ENCODE assay signal across 22 cellular contexts in the genomic region with DNA sequence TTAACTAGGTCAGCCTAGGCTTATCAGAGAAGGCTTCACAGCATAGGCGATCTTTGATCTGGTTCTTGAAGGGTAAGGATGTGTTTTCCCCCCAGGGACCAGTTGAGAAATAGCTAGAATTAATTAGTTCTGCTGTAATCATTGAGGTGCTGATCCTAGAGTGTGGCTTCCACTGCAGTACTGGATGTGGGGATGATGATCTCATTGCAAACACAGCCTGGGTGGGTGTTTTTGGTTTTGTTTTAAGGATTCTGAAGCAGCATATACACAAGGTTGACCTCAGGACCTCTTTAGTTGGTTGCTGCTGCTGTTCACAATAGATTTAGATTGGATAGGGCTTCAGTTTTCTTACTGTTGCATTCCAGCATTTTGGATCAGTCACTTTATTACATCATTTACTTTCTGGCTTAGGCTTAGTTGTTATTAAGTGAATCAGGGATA.
DNase-seq lines count a peak whose midpoint lies in the region; ATAC-seq and TF ChIP-seq lines count a peak whose summit lies in the region.
"Had no signal": no experiment of that assay in that cellular context is flagged by ENCODE, and none has a peak within 500 bp of the region (broad histone marks: within the 10 kb centered on the region; RNA-seq: fewer than 3 reads in every experiment).

No MANE protein-coding gene starts in this region.

- no peak overlapping the region for H3K4ac ChIP-seq in mesenchymal stem cell (ENCODE audit: low read depth in 1 of 2, low read length in 2 of 2)

- peaks cover 14% of the 10 kb centered on the region for H3K79me1 ChIP-seq in mesenchymal stem cell (replicated peaks; ENCODE audit: low read length, poor library complexity, severe bottlenecking)

- TF ChIP-seq CTCF in DND-41 (IDR thresholded peaks at IDR 0.05; ENCODE audit: borderline replicate concordance, extremely low read depth, low read length, poor library complexity, severe bottlenecking) (no peak), HEK293 (tag by site-specific recombination; IDR thresholded peaks at IDR 0.05) (no peak), astrocyte of the cerebellum (IDR thresholded peaks at IDR 0.05; ENCODE audit: low read depth, low read length, missing control alignments) (no peak), glutamatergic neuron (IDR thresholded peaks at IDR 0.05; ENCODE audit: partially characterized antibody, unreplicated experiment) (no peak)

- no peak overlapping the region for H2BK15ac ChIP-seq in mesenchymal stem cell (ENCODE audit: low read depth, poor library complexity, severe bottlenecking)

- no peak overlapping the region for H3K23ac ChIP-seq in mesenchymal stem cell (ENCODE audit: low read length in 2 of 2)

- peaks cover 42% of the 10 kb centered on the region for H3K4me1 Mint-ChIP-seq in glutamatergic neuron (ENCODE audit: low read depth, unreplicated experiment)

- H3K27me3 ChIP-seq in DND-41 (ENCODE audit: insufficient read depth, low read length, poor library complexity) (no peaks in the 10 kb centered on the region), mesenchymal stem cell (ENCODE audit: control insufficient read depth in 1 of 2, insufficient read depth in 1 of 2, low read length in 2 of 2) (no peaks in the 10 kb centered on the region)
- H3K27me3 ChIP-seq: ascending aorta, dorsolateral prefrontal cortex, esophagus muscularis mucosa, sigmoid colon had no signal

- peaks cover 39% of the 10 kb centered on the region for H3K79me2 ChIP-seq in DND-41 (ENCODE audit: insufficient read depth, low read length)

- ATAC-seq in DND-41 (ENCODE audit: insufficient read depth, low read depth), result peak; percentile 57
- ATAC-seq: PC-3 had no signal

- no peak overlapping the region for H3K14ac ChIP-seq in mesenchymal stem cell (ENCODE audit: low read length in 2 of 2)

- H3K36me3 ChIP-seq in DND-41 (ENCODE audit: insufficient read depth, low read length), result no peaks in the 10 kb centered on the region
- no peaks in the 10 kb centered on the region for H3K36me3 ChIP-seq in HEK293 (ENCODE audit: control insufficient read depth in 2 of 2, insufficient read depth in 1 of 2, low read length in 2 of 2)
- no peaks in the 10 kb centered on the region for H3K36me3 ChIP-seq in mesenchymal stem cell (ENCODE audit: control insufficient read depth in 1 of 2, insufficient read depth in 2 of 2, low read depth in 1 of 2, low read length in 2 of 2)
- H3K36me3 ChIP-seq: ascending aorta, esophagus muscularis mucosa, sigmoid colon had no signal

- no peak overlapping the region for H3K4me3 Mint-ChIP-seq in glutamatergic neuron (ENCODE audit: unreplicated experiment)
- H3K4me3 Mint-ChIP-seq: B cell had no signal

- H3K27ac Mint-ChIP-seq in glutamatergic neuron (ENCODE audit: unreplicated experiment), result no peak overlapping the region
- H3K27ac Mint-ChIP-seq: B cell had no signal

- H3K27me3 Mint-ChIP-seq in glutamatergic neuron (ENCODE audit: unreplicated experiment), result no peaks in the 10 kb centered on the region
- H3K27me3 Mint-ChIP-seq: B cell had no signal

- POLR2A ChIA-PET in HEK293 (lab: Yijun Ruan, JAX), result no interaction called here

- H3K9me3 Mint-ChIP-seq in glutamatergic neuron (ENCODE audit: unreplicated experiment), result peaks cover 3% of the 10 kb centered on the region

- H2BK12ac ChIP-seq in mesenchymal stem cell (ENCODE audit: low read length in 2 of 2), result no peak overlapping the region

- in situ Hi-C loops in astrocyte of the cerebellum (cut with HindIII; ENCODE audit: low sequenced_read_pairs), result no loop called here

- CTCF ChIA-PET in HEK293 (lab: Yijun Ruan, JAX), result no interaction called here

- DNase-seq in DND-41 (no peak), astrocyte of the cerebellum (ENCODE audit: low read depth) (peak; percentile 34), mesenchymal stem cell (peak; percentile 9), glutamatergic neuron (no peak), caudate nucleus (lab: John Stamatoyannopoulos, UW) (no peak), NCI-H1930 (lab: John Stamatoyannopoulos, UW) (no peak), activated gamma-delta T cell (lab: John Stamatoyannopoulos, UW) (no peak)
- DNase-seq: activated naive CD4-positive, alpha-beta T cell treated with Interleukin-2 at 50 U/mL for 16 hours; DMS153; dorsolateral prefrontal cortex; hypothalamus; KG1; kidney glomerular epithelial cell; nucleus accumbens; PC-3; sigmoid colon; stimulated activated CD4-positive, alpha-beta T cell treated with anti-CD3 and anti-CD28 coated beads, Interleukin-2, amount 100 ng/mL, for 48 hours; T-helper 9 cell had no signal

- H3K18ac ChIP-seq in mesenchymal stem cell (ENCODE audit: low read depth in 1 of 2, low read length in 2 of 2), result no peak overlapping the region

- no peak overlapping the region for H2BK120ac ChIP-seq in mesenchymal stem cell (ENCODE audit: low read depth, low read length)

- H3K9me3 ChIP-seq in DND-41 (ENCODE audit: insufficient read depth, low read length, severe bottlenecking), result no peaks in the 10 kb centered on the region
- no peaks in the 10 kb centered on the region for H3K9me3 ChIP-seq in HEK293 (ENCODE audit: control insufficient read depth, insufficient read depth, low read depth, low read length)
- no peaks in the 10 kb centered on the region for H3K9me3 ChIP-seq in mesenchymal stem cell (ENCODE audit: control insufficient read depth, low read length)
- H3K9me3 ChIP-seq: ascending aorta, esophagus muscularis mucosa, sigmoid colon had no signal

- H2AFZ ChIP-seq in DND-41 (ENCODE audit: low read depth, low read length) (no peak overlapping the region), mesenchymal stem cell (ENCODE audit: low read depth, low read length) (peak overlapping the region; percentile 23)

- no peak overlapping the region for H2BK5ac ChIP-seq in mesenchymal stem cell (ENCODE audit: low read depth, low read length, poor library complexity, severe bottlenecking)

- H3K9ac ChIP-seq in DND-41 (ENCODE audit: low read depth, low read length) (no peak overlapping the region), mesenchymal stem cell (ENCODE audit: low read length) (peak overlapping the region; percentile 55)

- H3K4me2 ChIP-seq in DND-41 (ENCODE audit: insufficient read depth, low read length) (no peak overlapping the region), mesenchymal stem cell (ENCODE audit: low read length, poor library complexity, severe bottlenecking) (no peak overlapping the region)

- H3K4me3 ChIP-seq in DND-41 (ENCODE audit: low read depth in 1 of 2, low read length in 2 of 2) (no peak overlapping the region), HEK293 (ENCODE audit: low read depth, low read length) (no peak overlapping the region), astrocyte of the cerebellum (ENCODE audit: low read depth, low read length) (no peak overlapping the region), mesenchymal stem cell (ENCODE audit: insufficient read depth in 1 of 2, low read depth in 1 of 2, low read length in 2 of 2) (no peak overlapping the region)
- H3K4me3 ChIP-seq: ascending aorta, dorsolateral prefrontal cortex, esophagus muscularis mucosa, sigmoid colon had no signal

- H3K4me1 ChIP-seq in DND-41 (ENCODE audit: insufficient read depth, low read length), result no peaks in the 10 kb centered on the region
- H3K4me1 ChIP-seq in HEK293 (ENCODE audit: control insufficient read depth, insufficient read depth, low read length), result peaks cover 41% of the 10 kb centered on the region
- peaks cover 2% of the 10 kb centered on the region for H3K4me1 ChIP-seq in mesenchymal stem cell (ENCODE audit: control insufficient read depth, insufficient read depth, low read depth, low read length)
- H3K4me1 ChIP-seq: ascending aorta had no signal

- peaks cover 36% of the 10 kb centered on the region; the same call in 1 of the 2 replicates for H4K20me1 ChIP-seq in DND-41 (ENCODE audit: insufficient read depth, low read length)

- no peak overlapping the region for H4K91ac ChIP-seq in mesenchymal stem cell (ENCODE audit: low read length)

- 11% methylated on average over 1 of the region's 1 CpG for WGBS in mesenchymal stem cell

- H3K36me3 Mint-ChIP-seq in glutamatergic neuron (ENCODE audit: unreplicated experiment), result no peaks in the 10 kb centered on the region

- no peak overlapping the region for H4K8ac ChIP-seq in mesenchymal stem cell (ENCODE audit: low read length)

- no peak overlapping the region for H2AK5ac ChIP-seq in mesenchymal stem cell (ENCODE audit: low read length, severe bottlenecking)

- H3K27ac ChIP-seq in DND-41 (ENCODE audit: low read length), result no peak overlapping the region
- peak overlapping the region; percentile 48 for H3K27ac ChIP-seq in HEK293 (ENCODE audit: extremely low read depth, low read depth, low read length)
- no peak overlapping the region for H3K27ac ChIP-seq in mesenchymal stem cell (ENCODE audit: low read length, poor library complexity, severe bottlenecking)
- H3K27ac ChIP-seq in caudate nucleus (ENCODE audit: low read depth, low read length), result no peak overlapping the region
- H3K27ac ChIP-seq: ascending aorta, dorsolateral prefrontal cortex, esophagus muscularis mucosa, sigmoid colon had no signal

TF ChIP-seq in HEK293, 187 proteins besides CTCF, POLR2A, EP300 and RAD21 (continues in another document):
- TF ChIP-seq ZNF521 (tag by site-specific recombination; IDR thresholded peaks at IDR 0.05) (no peak), ZFHX2 (tag by site-specific recombination; conservative IDR thresholded peaks at IDR 0.05) (0 out of 2 replicates have a peak, but pooled peaks have one; percentile 18), ZBTB21 (tag by site-specific recombination; IDR thresholded peaks at IDR 0.05) (0 out of 2 replicates have a peak, but pooled peaks have one; percentile 16), KLF8 (tag by site-specific recombination; IDR thresholded peaks at IDR 0.05) (no peak), OSR2 (tag by site-specific recombination; IDR thresholded peaks at IDR 0.05) (peak; percentile 92), ZNF843 (tag by site-specific recombination; IDR thresholded peaks at IDR 0.05) (peak; percentile 47; the same call in 1 of the 2 replicates), ZNF600 (tag by site-specific recombination; IDR thresholded peaks at IDR 0.05) (0 out of 2 replicates have a peak, but pooled peaks have one; percentile 48), ZNF366 (tag by site-specific recombination; conservative IDR thresholded peaks at IDR 0.05) (peak; percentile 80), ZEB2 (tag by site-specific recombination; IDR thresholded peaks at IDR 0.05) (peak; percentile 45; the same call in 1 of the 2 replicates), ZNF626 (tag by site-specific recombination; IDR thresholded peaks at IDR 0.05) (no peak), TCF7L2 (IDR thresholded peaks at IDR 0.05; ENCODE audit: borderline replicate concordance, low read depth, low read length) (peak; percentile 63), SCRT2 (tag by site-specific recombination; IDR thresholded peaks at IDR 0.05) (peak; percentile 42; the same call in 1 of the 2 replicates), ZBTB17 (tag by site-specific recombination; IDR thresholded peaks at IDR 0.05) (peak; percentile 82), ZBTB8A (tag by site-specific recombination; IDR thresholded peaks at IDR 0.05) (no peak), YY2 (tag by site-specific recombination; IDR thresholded peaks at IDR 0.05) (no peak), ZNF23 (tag by site-specific recombination; IDR thresholded peaks at IDR 0.05; ENCODE audit: borderline replicate concordance) (no peak)

Comparison
In these comparisons a context has a peak if more than half of its experiments do, and no peak if none do; other contexts are left out.
1. DNase-seq: peak in astrocyte of the cerebellum (single experiment) and mesenchymal stem cell (single experiment); none in DND-41 (single experiment), glutamatergic neuron (single experiment), caudate nucleus (0 of 61), NCI-H1930 (0 of 2) and activated gamma-delta T cell (single experiment).